In the genomic region with DNA sequence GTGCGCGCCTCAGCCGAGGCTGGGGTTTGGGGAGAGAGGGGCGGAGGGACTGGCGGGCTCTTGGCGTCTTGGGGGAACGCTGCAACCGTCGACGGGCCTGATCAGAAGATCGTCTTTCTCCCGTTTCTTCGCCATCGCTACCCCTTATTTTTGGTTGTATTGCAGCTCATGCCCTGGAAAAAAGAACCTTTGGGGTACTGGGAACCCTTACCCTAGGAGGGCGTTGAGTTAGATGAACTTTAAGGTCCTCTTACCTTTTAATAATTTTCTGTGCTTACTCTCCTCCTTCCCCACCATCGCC, we compare ENCODE assay signal across 9 cellular contexts. TPM values are rescaled to one million over a fixed set of nuclear protein-coding genes. Genes with fewer than 3 reads are reported as not detected.
DNase-seq lines count a peak whose midpoint lies in the region; ATAC-seq and TF ChIP-seq lines count a peak whose summit lies in the region.
"Had no signal": no experiment of that assay in that cellular context is flagged by ENCODE, and none has a peak within 500 bp of the region (broad histone marks: within the 10 kb centered on the region; RNA-seq: fewer than 3 reads in every experiment).

No MANE protein-coding gene starts in this region.

- H3K9me3 Mint-ChIP-seq in central memory CD8-positive, alpha-beta T cell: no peaks in the 10 kb centered on the region
- peaks cover 24% of the 10 kb centered on the region for H3K9me3 Mint-ChIP-seq in nephron progenitor cell

- H3K36me3 Mint-ChIP-seq in central memory CD8-positive, alpha-beta T cell (ENCODE audit: insufficient read depth): peaks cover 37% of the 10 kb centered on the region
- peaks cover 44% of the 10 kb centered on the region for H3K36me3 Mint-ChIP-seq in nephron progenitor cell (ENCODE audit: low read depth)

- H3K27ac ChIP-seq in left ventricle myocardium inferior (replicated peaks) (peak overlapping the region; percentile 97), KOPT-K1 (ENCODE audit: low read depth, low read length, poor library complexity, severe bottlenecking) (peak overlapping the region; percentile 79)

- no peak for TF ChIP-seq CTCF in left ventricle myocardium inferior (IDR thresholded peaks at IDR 0.05; ENCODE audit: borderline replicate concordance)
- TF ChIP-seq CTCF in nephron progenitor cell (IDR thresholded peaks at IDR 0.05): no peak

- intact Hi-C loops in left ventricle myocardium inferior (cut with micrococcal nuclease): no loop called here
- intact Hi-C loops in Right ventricle myocardium superior (cut with DNase I): loop anchor here (10.0 kb wide), 1 partner anchor 48 kb away; a partner anchor contains a TSS
- intact Hi-C loops in posterior vena cava (cut with DNase I): no loop called here

- no peaks in the 10 kb centered on the region for H3K27me3 Mint-ChIP-seq in central memory CD8-positive, alpha-beta T cell
- peaks cover 12% of the 10 kb centered on the region for H3K27me3 Mint-ChIP-seq in nephron progenitor cell (ENCODE audit: low read depth, poor library complexity)

- no peaks in the 10 kb centered on the region for H3K9me3 ChIP-seq in left ventricle myocardium inferior (replicated peaks)
- no peaks in the 10 kb centered on the region for H3K9me3 ChIP-seq in KOPT-K1 (ENCODE audit: insufficient read depth, low read length, poor library complexity, severe bottlenecking)

- H3K4me3 ChIP-seq in left ventricle myocardium inferior: peak overlapping the region; percentile 94

- H3K27ac Mint-ChIP-seq in central memory CD8-positive, alpha-beta T cell (ENCODE audit: low read depth): peak overlapping the region; percentile 98
- H3K27ac Mint-ChIP-seq in nephron progenitor cell: peak overlapping the region; percentile 99

- no peaks in the 10 kb centered on the region for H3K27me3 ChIP-seq in left ventricle myocardium inferior (ENCODE audit: low read depth)

- no peak for ATAC-seq in Right ventricle myocardium superior (ENCODE audit: poor library complexity)
- ATAC-seq in central memory CD8-positive, alpha-beta T cell (replicated peaks; ENCODE audit: extremely low read depth, poor library complexity, severe bottlenecking): peak; percentile 77

- peaks cover 54% of the 10 kb centered on the region for H3K4me1 ChIP-seq in left ventricle myocardium inferior

- H3K4me3 Mint-ChIP-seq in central memory CD8-positive, alpha-beta T cell: peak overlapping the region; percentile 95
- H3K4me3 Mint-ChIP-seq in nephron progenitor cell: peak overlapping the region; percentile 91

- H3K4me1 Mint-ChIP-seq in central memory CD8-positive, alpha-beta T cell: peaks cover 60% of the 10 kb centered on the region
- H3K4me1 Mint-ChIP-seq in nephron progenitor cell: peaks cover 33% of the 10 kb centered on the region

- DNase-seq in left ventricle myocardium inferior (no peak), Right ventricle myocardium superior (no peak), nephron progenitor cell (no peak), hippocampal formation (lab: John Stamatoyannopoulos, UW) (no peak), posterior vena cava (ENCODE audit: low spot score) (no peak), NCI-H524 (lab: John Stamatoyannopoulos, UW) (no peak)
- no peak for DNase-seq in central memory CD8-positive, alpha-beta T cell (ENCODE audit: low spot score in 2 of 2)

- peaks cover 11% of the 10 kb centered on the region for H3K36me3 ChIP-seq in left ventricle myocardium inferior
- H3K36me3 ChIP-seq in KOPT-K1 (ENCODE audit: insufficient read depth, low read length): peaks cover 15% of the 10 kb centered on the region

RNA-seq across cellular contexts. Expression of a gene that starts 0.7 kb away (rescaled TPM):
- total RNA-seq in left ventricle myocardium inferior (148 TPM), Right ventricle myocardium superior (142 TPM), posterior vena cava (10 to 100 TPM; 67.6 to 75.4 TPM)

RNA-seq across cellular contexts. Expression of a gene that starts 40.7 kb away (rescaled TPM):
- not detected for total RNA-seq in left ventricle myocardium inferior
- total RNA-seq in Right ventricle myocardium superior: not detected
- total RNA-seq in posterior vena cava: not detected

RNA-seq across cellular contexts. Expression of a gene that starts 47.3 kb away (rescaled TPM):
- total RNA-seq in left ventricle myocardium inferior (0.58 TPM), Right ventricle myocardium superior (0.70 TPM), posterior vena cava (1 to 10 TPM; 1.0 TPM)
- total RNA-seq: renal cortical epithelial cell had no signal

RNA-seq across cellular contexts. Expression of a gene that starts 48.8 kb away (rescaled TPM):
- total RNA-seq in left ventricle myocardium inferior (121 TPM), Right ventricle myocardium superior (111 TPM), posterior vena cava (100 to 1,000 TPM; 139 to 148 TPM)

RNA-seq across cellular contexts. Expression of a gene that starts 52.5 kb away (rescaled TPM):
- total RNA-seq in left ventricle myocardium inferior (46.3 TPM), Right ventricle myocardium superior (50.3 TPM), posterior vena cava (1 to 10 TPM; 4.4 to 8.9 TPM)
